ENCODE assay signal across 13 cellular contexts in the genomic region with DNA sequence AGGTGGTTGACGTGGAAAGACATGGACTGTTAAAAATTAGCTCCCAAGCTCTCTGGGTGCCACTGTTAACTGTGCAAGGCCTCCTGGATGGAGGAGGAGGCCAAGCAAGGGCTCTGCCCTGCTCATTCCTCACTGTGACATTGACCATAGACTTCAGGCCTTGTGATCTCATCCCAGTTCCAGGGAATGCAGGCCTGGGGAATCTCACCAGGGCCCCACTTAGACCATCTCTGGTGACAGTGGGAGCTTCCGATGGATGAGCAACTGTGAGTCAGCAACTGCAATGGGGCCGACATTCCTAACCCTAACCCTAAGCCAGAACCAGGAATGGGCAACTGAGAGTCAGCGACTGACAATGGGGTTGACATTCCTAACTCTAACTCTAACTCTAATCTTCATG. TPM values are rescaled to one million over a fixed set of nuclear protein-coding genes. Genes with fewer than 3 reads are reported as not detected.
DNase-seq lines count a peak whose midpoint lies in the region; ATAC-seq and TF ChIP-seq lines count a peak whose summit lies in the region.
"Had no signal": no experiment of that assay in that cellular context is flagged by ENCODE, and none has a peak within 500 bp of the region (broad histone marks: within the 10 kb centered on the region; RNA-seq: fewer than 3 reads in every experiment).

No MANE protein-coding gene starts in this region.

- H3K9ac ChIP-seq in BLaER1 treated with 17β-estradiol and CSF1 and Interleukin-3, amounts not matched to agents 10 nM and 100 nM, result peak overlapping the region in 3 of 11 experiments; percentile 53 to 66 (median 65); a peak in 7 of 22 replicates
- H3K9ac ChIP-seq: KMS-11 had no signal

- no peak for TF ChIP-seq CTCF in psoas muscle (IDR thresholded peaks at IDR 0.05)

- 0 out of 20 replicates have a peak overlapping the region, but pooled peaks of 1 of the 10 experiments have one; percentile 16 for H3K4me3 ChIP-seq in BLaER1 treated with 17β-estradiol and CSF1 and Interleukin-3, amounts not matched to agents 10 nM and 100 nM
- H3K4me3 ChIP-seq in psoas muscle, result no peak overlapping the region

- intact Hi-C loops in activated T-helper 2 cell treated with anti-CD3 and anti-CD28 coated beads, Interferon-gamma antibody, Interleukin-2, Interleukin-4, amounts not matched to agents 10 μg/mL and 5 μg/mL and 100 μg/mL, durations not matched to agents 14 hours and 24 hours and 36 hours (cut with micrococcal nuclease), result no loop called here
- intact Hi-C loops in psoas muscle (cut with DNase I), result no loop called here

- no peaks in the 10 kb centered on the region for H3K9me3 Mint-ChIP-seq in activated T-helper 2 cell treated with anti-CD3 and anti-CD28 coated beads, Interferon-gamma antibody, Interleukin-2, Interleukin-4, amounts not matched to agents 10 μg/mL and 5 μg/mL and 100 μg/mL, durations not matched to agents 14 hours and 24 hours and 36 hours
- H3K9me3 Mint-ChIP-seq: nephron progenitor cell had no signal

- WGBS in psoas muscle, 3 donors, result 92 to 94% (median 93%) methylated on average over 4 of the region's 4 CpGs

- peak overlapping the region; percentile 78 for H3K27ac Mint-ChIP-seq in activated T-helper 2 cell treated with anti-CD3 and anti-CD28 coated beads, Interferon-gamma antibody, Interleukin-2, Interleukin-4, amounts not matched to agents 10 μg/mL and 5 μg/mL and 100 μg/mL, durations not matched to agents 14 hours and 24 hours and 36 hours

- H3K36me3 Mint-ChIP-seq in activated T-helper 2 cell treated with anti-CD3 and anti-CD28 coated beads, Interferon-gamma antibody, Interleukin-2, Interleukin-4, amounts not matched to agents 10 μg/mL and 5 μg/mL and 100 μg/mL, durations not matched to agents 14 hours and 24 hours and 36 hours (ENCODE audit: low read depth), result no peaks in the 10 kb centered on the region

- ATAC-seq in GM18511 (IDR thresholded peaks at IDR 0.05; ENCODE audit: unreplicated experiment) (no peak), psoas muscle (no peak), HG02610 (IDR thresholded peaks at IDR 0.05; ENCODE audit: unreplicated experiment) (no peak)

- H3K27me3 Mint-ChIP-seq in activated T-helper 2 cell treated with anti-CD3 and anti-CD28 coated beads, Interferon-gamma antibody, Interleukin-2, Interleukin-4, amounts not matched to agents 10 μg/mL and 5 μg/mL and 100 μg/mL, durations not matched to agents 14 hours and 24 hours and 36 hours (ENCODE audit: low read depth), result peaks cover 3% of the 10 kb centered on the region

- no peak overlapping the region for H3K4me3 Mint-ChIP-seq in activated T-helper 2 cell treated with anti-CD3 and anti-CD28 coated beads, Interferon-gamma antibody, Interleukin-2, Interleukin-4, amounts not matched to agents 10 μg/mL and 5 μg/mL and 100 μg/mL, durations not matched to agents 14 hours and 24 hours and 36 hours (ENCODE audit: low read depth)
- H3K4me3 Mint-ChIP-seq: nephron progenitor cell had no signal

- H3K27ac ChIP-seq in BLaER1 treated with 17β-estradiol and CSF1 and Interleukin-3, amounts not matched to agents 10 nM and 100 nM, result peak overlapping the region in 9 of 11 experiments; percentile 43 to 75 (median 68); a peak in 17 of 22 replicates
- H3K27ac ChIP-seq in psoas muscle, result no peak overlapping the region
- H3K27ac ChIP-seq: KMS-11 had no signal

- peaks cover 32 to 71% (median 60%) of the 10 kb centered on the region in 10 experiments for H3K4me1 ChIP-seq in BLaER1 treated with 17β-estradiol and CSF1 and Interleukin-3, amounts not matched to agents 10 nM and 100 nM
- H3K4me1 ChIP-seq in psoas muscle, result no peaks in the 10 kb centered on the region

- H3K4me2 ChIP-seq in BLaER1 treated with 17β-estradiol and CSF1 and Interleukin-3, amounts not matched to agents 10 nM and 100 nM, result peak overlapping the region; percentile 49 to 91 (median 82)
- H3K4me2 ChIP-seq: KMS-11 had no signal

- no peaks in the 10 kb centered on the region for H4K20me1 ChIP-seq in BLaER1 treated with 17β-estradiol and CSF1 and Interleukin-3, amounts not matched to agents 10 nM and 100 nM

- peak; percentile 21 for DNase-seq in HK-2 (ENCODE audit: unreplicated experiment)
- DNase-seq in activated T-helper 2 cell treated with anti-CD3 and anti-CD28 coated beads, Interferon-gamma antibody, Interleukin-2, Interleukin-4, amounts not matched to agents 10 μg/mL and 5 μg/mL and 100 μg/mL, durations not matched to agents 14 hours and 24 hours and 36 hours (ENCODE audit: low spot score), result no peak
- peak; percentile 20 for DNase-seq in iris pigment epithelial cell (ENCODE audit: low read depth)
- DNase-seq in medulla oblongata (ENCODE audit: extremely low spot score), result no peak
- DNase-seq in psoas muscle, result no peak
- DNase-seq: kidney glomerular epithelial cell, nephron progenitor cell had no signal

- H3K27me3 ChIP-seq in BLaER1 treated with 17β-estradiol and CSF1 and Interleukin-3, amounts not matched to agents 10 nM and 100 nM, result no peaks in the 10 kb centered on the region
- H3K27me3 ChIP-seq in psoas muscle (ENCODE audit: insufficient read depth in 3 of 3, low read length in 2 of 3), result peaks cover 0 to 2% (median 0%) of the 10 kb centered on the region in 3 donors

- no peaks in the 10 kb centered on the region for H3K36me3 ChIP-seq in BLaER1 treated with 17β-estradiol and CSF1 and Interleukin-3, amounts not matched to agents 10 nM and 100 nM
- H3K36me3 ChIP-seq in psoas muscle (ENCODE audit: insufficient read depth in 1 of 2, low read depth in 1 of 2), result no peaks in the 10 kb centered on the region

- H3K9me3 ChIP-seq in BLaER1 treated with 17β-estradiol and CSF1 and Interleukin-3, amounts not matched to agents 10 nM and 100 nM (replicated peaks in 1 of 11), result no peaks in the 10 kb centered on the region
- no peaks in the 10 kb centered on the region for H3K9me3 ChIP-seq in psoas muscle

- H3K4me1 Mint-ChIP-seq in activated T-helper 2 cell treated with anti-CD3 and anti-CD28 coated beads, Interferon-gamma antibody, Interleukin-2, Interleukin-4, amounts not matched to agents 10 μg/mL and 5 μg/mL and 100 μg/mL, durations not matched to agents 14 hours and 24 hours and 36 hours (ENCODE audit: low read depth), result peaks cover 25% of the 10 kb centered on the region

RNA-seq across cellular contexts. Expression of a gene that starts 50.4 kb away (rescaled TPM):
- not detected in 2 replicates for total RNA-seq in activated T-helper 2 cell treated with anti-CD3 and anti-CD28 coated beads, Interferon-gamma antibody, Interleukin-2, Interleukin-4, amounts not matched to agents 10 μg/mL and 5 μg/mL and 100 μg/mL, durations not matched to agents 14 hours and 24 hours and 36 hours
- total RNA-seq in psoas muscle, result not detected
- polyA plus RNA-seq in psoas muscle, result not detected
- total RNA-seq: fibroblast of lung had no signal
- polyA plus RNA-seq: BJ, fibroblast of lung had no signal

Comparison
In these comparisons a context has a peak if more than half of its experiments do, and no peak if none do; other contexts are left out.
1. DNase-seq: peak in HK-2 (single experiment) and iris pigment epithelial cell (single experiment); none in activated T-helper 2 cell treated with anti-CD3 and anti-CD28 coated beads, Interferon-gamma antibody, Interleukin-2, Interleukin-4, amounts not matched to agents 10 μg/mL and 5 μg/mL and 100 μg/mL, durations not matched to agents 14 hours and 24 hours and 36 hours (single experiment), medulla oblongata (single experiment) and psoas muscle (0 of 2).